24 cellular contexts compared by ENCODE assay signal in the genomic region with DNA sequence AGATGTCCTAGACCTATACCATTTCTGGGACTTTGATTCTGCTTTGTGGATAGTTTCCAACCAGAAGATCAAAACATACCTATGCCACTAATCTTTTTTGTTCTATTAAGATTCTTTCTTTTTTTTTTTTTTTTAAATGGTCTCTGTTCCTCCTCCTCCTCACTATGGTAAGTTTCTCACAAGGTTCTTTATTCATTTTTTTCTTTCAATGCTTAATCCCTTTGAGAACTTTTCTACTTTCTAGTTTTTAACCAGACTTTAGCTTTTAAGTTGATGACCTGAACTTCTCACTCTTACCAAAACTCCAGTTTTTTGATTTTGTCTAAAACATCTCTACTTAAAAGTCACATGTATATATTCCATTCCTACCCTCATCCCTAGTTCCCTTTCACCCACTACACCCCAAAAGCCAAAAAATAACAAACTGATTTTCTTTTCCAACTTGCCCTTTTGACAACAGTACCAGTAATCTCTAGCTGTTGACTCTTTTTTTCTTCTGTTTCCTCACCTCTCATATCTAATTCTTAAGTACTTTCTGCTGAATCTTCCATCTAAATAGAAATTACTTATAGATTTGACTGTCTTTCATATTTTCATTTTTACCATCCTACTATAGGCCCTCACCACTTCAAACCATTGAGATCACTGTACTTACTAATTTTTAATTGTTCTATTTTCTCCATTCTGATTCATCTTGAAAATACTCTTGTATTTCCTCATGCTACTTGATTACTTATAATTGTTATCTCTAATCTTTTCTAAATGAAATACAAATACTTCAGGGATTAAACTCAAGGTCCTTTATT. TPM values are rescaled to one million over a fixed set of nuclear protein-coding genes. Genes with fewer than 3 reads are reported as not detected.
DNase-seq lines count a peak whose midpoint lies in the region; ATAC-seq and TF ChIP-seq lines count a peak whose summit lies in the region.
"Had no signal": no experiment of that assay in that cellular context is flagged by ENCODE, and none has a peak within 500 bp of the region (broad histone marks: within the 10 kb centered on the region; RNA-seq: fewer than 3 reads in every experiment).

No MANE protein-coding gene starts in this region.

- H3K27me3 Mint-ChIP-seq in T-helper 2 cell treated with Interferon-gamma antibody and Interleukin-4, amounts not matched to agents 5 μg/mL and 100 μg/mL, for 36 hours (ENCODE audit: low read depth) = no peaks in the 10 kb centered on the region
- H3K27me3 Mint-ChIP-seq in activated CD8-positive, alpha-beta T cell treated with anti-CD3 and anti-CD28 coated beads for 36 hours = no peaks in the 10 kb centered on the region
- H3K27me3 Mint-ChIP-seq in naive B cell = no peaks in the 10 kb centered on the region
- H3K27me3 Mint-ChIP-seq: type B pancreatic cell had no signal

- no peak for TF ChIP-seq CTCF in DND-41 (IDR thresholded peaks at IDR 0.05; ENCODE audit: borderline replicate concordance, extremely low read depth, low read length, poor library complexity, severe bottlenecking)
- no peak for TF ChIP-seq CTCF in activated CD8-positive, alpha-beta T cell treated with anti-CD3 and anti-CD28 coated beads for 36 hours (IDR thresholded peaks at IDR 0.05)

- peaks cover 100% of the 10 kb centered on the region for H3K79me2 ChIP-seq in DND-41 (ENCODE audit: insufficient read depth, low read length)

- no peak overlapping the region for H3K4me3 Mint-ChIP-seq in T-helper 2 cell treated with Interferon-gamma antibody and Interleukin-4, amounts not matched to agents 5 μg/mL and 100 μg/mL, for 36 hours
- no peak overlapping the region for H3K4me3 Mint-ChIP-seq in activated CD8-positive, alpha-beta T cell treated with anti-CD3 and anti-CD28 coated beads for 36 hours
- peak overlapping the region in 5 of 8 donors; percentile 20 to 57 (median 45) for H3K4me3 Mint-ChIP-seq in naive B cell
- H3K4me3 Mint-ChIP-seq: type B pancreatic cell had no signal

- H4K20me1 ChIP-seq in DND-41 (ENCODE audit: insufficient read depth, low read length) = peaks cover 17% of the 10 kb centered on the region

- H2AFZ ChIP-seq in DND-41 (ENCODE audit: low read depth, low read length) = no peak overlapping the region

- peaks cover 24% of the 10 kb centered on the region for H3K36me3 Mint-ChIP-seq in T-helper 2 cell treated with Interferon-gamma antibody and Interleukin-4, amounts not matched to agents 5 μg/mL and 100 μg/mL, for 36 hours (ENCODE audit: low read depth)
- peaks cover 42% of the 10 kb centered on the region for H3K36me3 Mint-ChIP-seq in activated CD8-positive, alpha-beta T cell treated with anti-CD3 and anti-CD28 coated beads for 36 hours (ENCODE audit: low read depth)
- peaks cover 27 to 34% of the 10 kb centered on the region in 2 donors for H3K36me3 Mint-ChIP-seq in naive B cell

- peak overlapping the region; percentile 36; the same call in 1 of the 2 replicates for H3K4me2 ChIP-seq in DND-41 (ENCODE audit: insufficient read depth, low read length)

- no peak overlapping the region for H3K4me3 ChIP-seq in DND-41 (ENCODE audit: low read depth in 1 of 2, low read length in 2 of 2)
- H3K4me3 ChIP-seq: lower lobe of right lung, MG63, ovary, sigmoid colon had no signal

- intact Hi-C loops in activated CD8-positive, alpha-beta T cell treated with anti-CD3 and anti-CD28 coated beads for 36 hours (cut with micrococcal nuclease) = loop anchor here (5.0 kb wide), 1 partner anchor 51 kb away; no protein-coding TSS in a partner anchor

- peaks cover 63% of the 10 kb centered on the region for H3K4me1 ChIP-seq in DND-41 (ENCODE audit: insufficient read depth, low read length)

- peak overlapping the region; percentile 22 for H3K27ac Mint-ChIP-seq in T-helper 2 cell treated with Interferon-gamma antibody and Interleukin-4, amounts not matched to agents 5 μg/mL and 100 μg/mL, for 36 hours
- H3K27ac Mint-ChIP-seq in activated CD8-positive, alpha-beta T cell treated with anti-CD3 and anti-CD28 coated beads for 36 hours = peak overlapping the region; percentile 77
- H3K27ac Mint-ChIP-seq in naive B cell = peak overlapping the region; percentile 11 to 90 (median 77)
- H3K27ac Mint-ChIP-seq: type B pancreatic cell had no signal

- peaks cover 51% of the 10 kb centered on the region for H3K4me1 Mint-ChIP-seq in T-helper 2 cell treated with Interferon-gamma antibody and Interleukin-4, amounts not matched to agents 5 μg/mL and 100 μg/mL, for 36 hours (ENCODE audit: low read depth)
- peaks cover 75% of the 10 kb centered on the region for H3K4me1 Mint-ChIP-seq in activated CD8-positive, alpha-beta T cell treated with anti-CD3 and anti-CD28 coated beads for 36 hours (ENCODE audit: low read depth)
- H3K4me1 Mint-ChIP-seq in naive B cell = peaks cover 57 to 79% (median 78%) of the 10 kb centered on the region in 3 donors

- H3K36me3 ChIP-seq in DND-41 (ENCODE audit: insufficient read depth, low read length) = peaks cover 47% of the 10 kb centered on the region
- H3K36me3 ChIP-seq: ovary had no signal

- H3K9me3 ChIP-seq in DND-41 (ENCODE audit: insufficient read depth, low read length, severe bottlenecking) = no peaks in the 10 kb centered on the region
- H3K9me3 ChIP-seq: lower lobe of right lung, MG63, ovary, sigmoid colon had no signal

- no peak overlapping the region for H3K9ac ChIP-seq in DND-41 (ENCODE audit: low read depth, low read length)

- no peaks in the 10 kb centered on the region for H3K27me3 ChIP-seq in DND-41 (ENCODE audit: insufficient read depth, low read length, poor library complexity)
- H3K27me3 ChIP-seq: foreskin keratinocyte, MG63, ovary, sigmoid colon had no signal

- no peak for ATAC-seq in DND-41 (ENCODE audit: insufficient read depth, low read depth)
- peak; percentile 20 for ATAC-seq in activated CD8-positive, alpha-beta T cell treated with anti-CD3 and anti-CD28 coated beads for 36 hours
- no peak for ATAC-seq in naive B cell (ENCODE audit: low read depth in 2 of 2)
- no peak for ATAC-seq in GM19467 (IDR thresholded peaks at IDR 0.05; ENCODE audit: unreplicated experiment)
- ATAC-seq: lower lobe of right lung, PC-3 had no signal

- CTCF ChIA-PET in activated CD8-positive, alpha-beta T cell treated with anti-CD3 and anti-CD28 coated beads for 36 hours (lab: Charles Lee) = interaction anchor here (1.0 to 1.3 kb wide), 3 partner anchors 19 to 623 kb away, joined by 3 read pairs; no protein-coding TSS in a partner anchor

- no peaks in the 10 kb centered on the region for H3K9me3 Mint-ChIP-seq in T-helper 2 cell treated with Interferon-gamma antibody and Interleukin-4, amounts not matched to agents 5 μg/mL and 100 μg/mL, for 36 hours
- H3K9me3 Mint-ChIP-seq in activated CD8-positive, alpha-beta T cell treated with anti-CD3 and anti-CD28 coated beads for 36 hours = no peaks in the 10 kb centered on the region
- H3K9me3 Mint-ChIP-seq in naive B cell = no peaks in the 10 kb centered on the region
- H3K9me3 Mint-ChIP-seq: type B pancreatic cell had no signal

- no peak for DNase-seq in T-helper 2 cell treated with Interferon-gamma antibody and Interleukin-4, amounts not matched to agents 5 μg/mL and 100 μg/mL, for 36 hours (ENCODE audit: low spot score)
- DNase-seq in T-helper 2 cell (no peak), DND-41 (no peak), naive B cell (no peak), HUDEP-2 (lab: John Stamatoyannopoulos, UW; ENCODE audit: unreplicated experiment in 76 of 76) (no peak), ureter (ENCODE audit: low spot score) (no peak)
- no peak for DNase-seq in activated CD8-positive, alpha-beta T cell treated with anti-CD3 and anti-CD28 coated beads for 36 hours
- DNase-seq: AML-193, foreskin keratinocyte, hypothalamus, islet precursor cell, lower lobe of right lung, MG63, NCI-H1436 treated with DMSO at 0.1 percent for 48 hours, NCI-H2171, NCI-H69, ovary, PC-3, SHP77 treated with DMSO at 0.1 percent for 48 hours, sigmoid colon, T-helper 9 cell had no signal

- POLR2A ChIA-PET in activated CD8-positive, alpha-beta T cell treated with anti-CD3 and anti-CD28 coated beads for 36 hours (lab: Charles Lee) = no interaction called here

- H3K27ac ChIP-seq in DND-41 (ENCODE audit: low read length) = no peak overlapping the region; the same call in 1 of the 2 replicates
- H3K27ac ChIP-seq: 22Rv1, foreskin keratinocyte, lower lobe of right lung, ovary, sigmoid colon had no signal

RNA-seq across cellular contexts. Expression of gene CEPT1, which starts 6.1 kb away (rescaled TPM):
- 10 to 100 TPM; 36.0 to 38.6 TPM for total RNA-seq in activated CD8-positive, alpha-beta T cell treated with anti-CD3 and anti-CD28 coated beads for 36 hours
- polyA plus RNA-seq in naive B cell (ENCODE audit: low read depth in 6 of 6) = 10 to 100 TPM; 52.0 to 76.1 (median 65.8) TPM
- total RNA-seq in ureter = 43.3 TPM

RNA-seq across cellular contexts. Expression of gene DRAM2, which starts 6.3 kb away (rescaled TPM):
- 10 to 100 TPM; 27.5 to 37.2 TPM for total RNA-seq in activated CD8-positive, alpha-beta T cell treated with anti-CD3 and anti-CD28 coated beads for 36 hours
- 100 to 1,000 TPM; 266 to 365 (median 332) TPM for polyA plus RNA-seq in naive B cell (ENCODE audit: low read depth in 6 of 6)
- 52.3 TPM for total RNA-seq in ureter

RNA-seq across cellular contexts. Expression of gene DENND2D, which starts 54.3 kb away (rescaled TPM):
- 100 to 1,000 TPM; 201 to 208 TPM for total RNA-seq in activated CD8-positive, alpha-beta T cell treated with anti-CD3 and anti-CD28 coated beads for 36 hours
- 100 to 1,000 TPM in 2 of 6 donors, 10 to 100 TPM in 4; 60.2 to 124 (median 82.6) TPM for polyA plus RNA-seq in naive B cell (ENCODE audit: low read depth in 6 of 6)
- 134 TPM for total RNA-seq in ureter

Comparison
In these comparisons a context has a peak if more than half of its experiments do, and no peak if none do; other contexts are left out.
1. H3K27ac Mint-ChIP-seq: peak in every context shown above with its lines; median percentile 77 in activated CD8-positive, alpha-beta T cell treated with anti-CD3 and anti-CD28 coated beads for 36 hours; 77 in naive B cell; 22 in T-helper 2 cell treated with Interferon-gamma antibody and Interleukin-4, amounts not matched to agents 5 μg/mL and 100 μg/mL, for 36 hours.
2. H3K4me3 Mint-ChIP-seq: peak in naive B cell (5 of 8); none in T-helper 2 cell treated with Interferon-gamma antibody and Interleukin-4, amounts not matched to agents 5 μg/mL and 100 μg/mL, for 36 hours (single experiment) and activated CD8-positive, alpha-beta T cell treated with anti-CD3 and anti-CD28 coated beads for 36 hours (single experiment).